1 cellular context compared by ENCODE assay signal in the genomic region with DNA sequence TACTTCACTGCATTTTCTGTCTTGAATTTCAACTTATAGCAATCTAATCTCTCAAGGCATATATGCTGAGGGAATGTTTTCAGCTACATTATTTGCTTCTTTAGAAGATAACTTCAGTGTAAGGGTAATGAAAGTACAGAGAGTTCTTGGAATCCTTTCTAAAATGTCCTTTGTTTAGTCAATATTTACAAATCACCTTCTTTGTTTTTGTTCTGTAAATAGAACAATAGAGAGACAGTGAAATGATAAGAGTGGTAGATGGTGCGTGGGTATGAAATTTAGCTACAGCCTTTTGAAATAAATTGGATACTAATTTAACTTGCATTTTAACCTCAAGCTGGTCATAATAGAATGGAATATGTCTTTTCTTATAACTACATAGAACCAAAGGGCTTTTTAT.
TF ChIP-seq lines count a peak whose summit lies in the region.

No MANE protein-coding gene starts in this region.

TF ChIP-seq in HepG2, 621 proteins besides CTCF, POLR2A, EP300 and RAD21 (continued from another document):
- TF ChIP-seq ARID5B (CRISPR knock-in tag; IDR thresholded peaks at IDR 0.05) (peak; percentile 63; the same call in 1 of the 2 replicates), NFIC (IDR thresholded peaks at IDR 0.05; ENCODE audit: low read length) (peak; percentile 59; the same call in 1 of the 2 replicates), FOXA1 (IDR thresholded peaks at IDR 0.05) (0 out of 2 replicates have a peak, but pooled peaks have one; percentile 43), FOXA1 (CRISPR knock-in tag; IDR thresholded peaks at IDR 0.05) (no peak)
